ENCODE assay signal across 1 cellular context in genomic region chr1:208071425-208072031, GRCh38.
TF ChIP-seq lines count a peak whose summit lies in the region.

No MANE protein-coding gene starts in this region.

TF ChIP-seq in WTC11, 78 proteins besides CTCF, POLR2A, EP300 and RAD21 (continued from another document):
- TF ChIP-seq AFF4 (CRISPR knock-in tag; IDR thresholded peaks at IDR 0.05; ENCODE audit: borderline replicate concordance): no peak
